In the genomic region with DNA sequence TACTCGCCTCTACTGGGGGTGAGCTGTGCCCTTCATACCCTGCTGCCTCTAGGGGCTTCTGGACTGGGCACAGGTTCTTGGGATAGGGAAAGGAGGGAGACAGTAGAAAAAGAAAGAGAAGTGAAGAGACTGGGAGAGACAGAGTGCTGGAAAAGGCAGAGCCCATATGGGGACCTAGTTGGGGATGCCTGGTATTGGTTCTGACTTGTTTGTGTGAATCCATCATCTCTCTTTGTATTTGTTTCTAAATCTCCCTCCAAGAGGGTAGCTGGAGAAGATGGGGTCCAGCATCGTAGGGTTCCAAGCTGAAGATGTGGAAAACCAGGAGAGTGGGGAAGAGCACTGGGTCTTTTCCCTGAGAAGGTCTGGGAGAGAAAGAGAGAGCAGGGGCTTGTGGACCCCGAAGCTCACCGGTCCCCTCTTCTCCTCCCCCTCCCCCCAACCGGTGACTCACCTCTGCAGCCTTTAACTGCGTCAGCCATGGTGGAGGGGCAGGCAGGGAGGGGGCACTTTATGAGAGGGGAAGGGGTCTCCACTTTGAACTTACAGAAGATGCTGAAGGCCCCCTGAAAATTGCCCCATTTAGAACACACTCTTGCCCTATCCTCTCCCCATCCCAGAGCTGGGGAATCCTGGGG, we compare ENCODE assay signal across 13 cellular contexts. TPM values are rescaled to one million over a fixed set of nuclear protein-coding genes. Genes with fewer than 3 reads are reported as not detected.
DNase-seq lines count a peak whose midpoint lies in the region; ATAC-seq, FAIRE-seq and TF ChIP-seq lines count a peak whose summit lies in the region.
"Had no signal": no experiment of that assay in that cellular context is flagged by ENCODE, and none has a peak within 500 bp of the region (broad histone marks: within the 10 kb centered on the region; RNA-seq: fewer than 3 reads in every experiment).

No MANE protein-coding gene starts in this region.

- H3K79me1 ChIP-seq in H9 (ENCODE audit: insufficient read depth, low read depth, low read length, poor library complexity, severe bottlenecking) = no peaks in the 10 kb centered on the region

- H3K27ac Mint-ChIP-seq in H9 (0 out of 7 replicates have a peak overlapping the region, but pooled peaks of 1 of the 3 experiments have one; percentile 27), endodermal cell (no peak overlapping the region)
- H3K27ac Mint-ChIP-seq: activated naive CD8-positive, alpha-beta T cell treated with anti-CD3 and anti-CD28 coated beads, Interleukin-2, amount 10 ng/mL, durations not matched to agents 7 days and 5 days; CD4-positive, alpha-beta T cell had no signal

- H2BK120ac ChIP-seq in H9 (ENCODE audit: low read depth, low read length, poor library complexity, severe bottlenecking) = no peak overlapping the region

- ATAC-seq in A549 (no peak), GM21786 (IDR thresholded peaks at IDR 0.05; ENCODE audit: unreplicated experiment) (no peak)

- H3K4me3 Mint-ChIP-seq in H9 (peak overlapping the region; percentile 65 to 87), endodermal cell (peak overlapping the region; percentile 3)
- H3K4me3 Mint-ChIP-seq: CD4-positive, alpha-beta T cell had no signal

- no peak overlapping the region for H3K9ac ChIP-seq in H9 (ENCODE audit: extremely low read depth, insufficient read length, low read length)
- H3K9ac ChIP-seq in endodermal cell (ENCODE audit: extremely low read depth, low read length, poor library complexity, severe bottlenecking) = no peak overlapping the region

- TF ChIP-seq POLR2A in A549 (IDR thresholded peaks at IDR 0.05; ENCODE audit: low read length) = no peak

- H3K27me3 ChIP-seq in H9 (ENCODE audit: insufficient read depth, low read length) (peaks cover 47% of the 10 kb centered on the region), endodermal cell (ENCODE audit: control insufficient read depth, insufficient read depth, low read length, poor library complexity, severe bottlenecking) (peaks cover 99% of the 10 kb centered on the region)

- H3K4me3 ChIP-seq in A549 (peak overlapping the region; percentile 36; the same call in 1 of the 3 replicates), endodermal cell (ENCODE audit: low read length) (no peak overlapping the region)
- H3K4me3 ChIP-seq: SK-N-MC had no signal

- H3K36me3 Mint-ChIP-seq in H9 (ENCODE audit: insufficient read depth in 1 of 3, low read depth in 3 of 3) = no peaks in the 10 kb centered on the region
- no peaks in the 10 kb centered on the region for H3K36me3 Mint-ChIP-seq in endodermal cell (ENCODE audit: low read depth)

- peaks cover 62% of the 10 kb centered on the region for H3K23me2 ChIP-seq in H9 (ENCODE audit: insufficient read length, low read depth, low read length, poor library complexity, severe bottlenecking)

- TF ChIP-seq CTCF in A549 (IDR thresholded peaks at IDR 0.05) (no peak), H9 (conservative IDR thresholded peaks at IDR 0.05) (no peak), endodermal cell (conservative IDR thresholded peaks at IDR 0.05) (no peak)

- H2AK5ac ChIP-seq in H9 (ENCODE audit: insufficient read length, low read length) = no peak overlapping the region

- H3K36me3 ChIP-seq in endodermal cell (ENCODE audit: control insufficient read depth, insufficient read depth, low read length) = no peaks in the 10 kb centered on the region

- H2BK15ac ChIP-seq in H9 (ENCODE audit: low read depth, low read length) = no peak overlapping the region

- no peak overlapping the region for H2BK20ac ChIP-seq in H9 (ENCODE audit: low read depth, low read length, poor library complexity, severe bottlenecking)

- H3K9me3 ChIP-seq in A549 (no peaks in the 10 kb centered on the region), H9 (ENCODE audit: control insufficient read depth, low read depth, low read length) (no peaks in the 10 kb centered on the region), endodermal cell (ENCODE audit: control insufficient read depth, low read length) (no peaks in the 10 kb centered on the region)

- no peak overlapping the region for H3K4ac ChIP-seq in H9 (ENCODE audit: low read depth, low read length)

- no peak overlapping the region for H4K8ac ChIP-seq in H9 (replicated peaks; ENCODE audit: insufficient read length, low read depth, low read length)

- POLR2A ChIA-PET in A549 (lab: Yijun Ruan, JAX) = interaction anchor here (0.5 to 0.6 kb wide), 3 partner anchors 42 to 173 kb away, joined by 3 to 4 read pairs (median 4); partner anchors contain the start of gene SERPINE1

- H2AFZ ChIP-seq in H9 (ENCODE audit: low read length) = no peak overlapping the region

- no peak overlapping the region for H3K14ac ChIP-seq in H9 (ENCODE audit: insufficient read depth, low read length)

- H4K5ac ChIP-seq in H9 (ENCODE audit: insufficient read length, low read depth, low read length) = no peak overlapping the region

- DNase-seq in A549 (ENCODE audit: low read depth in 1 of 2, low spot score in 1 of 2) = no peak
- DNase-seq in H9 = peak; percentile 36
- DNase-seq in endodermal cell = peak; percentile 58
- no peak for DNase-seq in DMS114 treated with DMSO at 0.1 percent for 48 hours (lab: John Stamatoyannopoulos, UW; ENCODE audit: unreplicated experiment)
- DNase-seq in NCI-H2227 (lab: John Stamatoyannopoulos, UW; ENCODE audit: unreplicated experiment) = no peak
- DNase-seq: activated naive CD8-positive, alpha-beta T cell treated with anti-CD3 and anti-CD28 coated beads, Interleukin-2, amount 10 ng/mL, durations not matched to agents 7 days and 5 days; CD4-positive, alpha-beta T cell; retina had no signal

- H2BK12ac ChIP-seq in H9 (ENCODE audit: insufficient read length, low read depth, low read length) = no peak overlapping the region

- H3K27me3 Mint-ChIP-seq in H9 (ENCODE audit: low read depth) (peaks cover 87% of the 10 kb centered on the region), endodermal cell (ENCODE audit: insufficient read depth) (peaks cover 99% of the 10 kb centered on the region)

- H3K4me1 ChIP-seq in A549 = peaks cover 93% of the 10 kb centered on the region
- peaks cover 16% of the 10 kb centered on the region; the same call in 1 of the 2 replicates for H3K4me1 ChIP-seq in H9 (ENCODE audit: insufficient read depth, low read length)
- H3K4me1 ChIP-seq in endodermal cell (ENCODE audit: control insufficient read depth, insufficient read depth, low read length) = peaks cover 5% of the 10 kb centered on the region

- H3T11ph ChIP-seq in H9 (ENCODE audit: low read length) = no peak overlapping the region

- H3K9me3 Mint-ChIP-seq in H9 = no peaks in the 10 kb centered on the region
- H3K9me3 Mint-ChIP-seq in endodermal cell = no peaks in the 10 kb centered on the region
- H3K9me3 Mint-ChIP-seq: activated naive CD8-positive, alpha-beta T cell treated with anti-CD3 and anti-CD28 coated beads, Interleukin-2, amount 10 ng/mL, durations not matched to agents 7 days and 5 days; CD4-positive, alpha-beta T cell had no signal

- no peak overlapping the region for H2BK5ac ChIP-seq in H9 (ENCODE audit: insufficient read length, low read length)

- H4K91ac ChIP-seq in H9 (ENCODE audit: insufficient read length, low read depth, low read length) = no peak overlapping the region

- no peak overlapping the region for H3K23ac ChIP-seq in H9 (ENCODE audit: insufficient read length, low read depth, low read length)

- H3K79me2 ChIP-seq in H9 (ENCODE audit: insufficient read depth, low read length) = no peaks in the 10 kb centered on the region

- H3K4me2 ChIP-seq in A549 (peak overlapping the region; percentile 98), H9 (ENCODE audit: insufficient read depth, insufficient read length, low read length) (peak overlapping the region; percentile 63)

- no peak for TF ChIP-seq EP300 in A549 (IDR thresholded peaks at IDR 0.05)

- no peak for TF ChIP-seq RAD21 in A549 (conservative IDR thresholded peaks at IDR 0.05 in 1 of 2, IDR thresholded peaks at IDR 0.05 in 1 of 2)

- 0% methylated on average over 6 of the region's 6 CpGs for WGBS in A549 (ENCODE audit: missing lambda C conversion rate)
- WGBS in H9 (ENCODE audit: extremely low coverage, insufficient read length, low lambda C conversion rate) = no CpG with 5 or more reads among the region's 6 CpGs
- WGBS in endodermal cell (ENCODE audit: insufficient coverage in 1 of 2, insufficient read length in 1 of 2), 2 experiments = 0 to 13% methylated on average over 1 to 4 of the region's 6 CpGs

- H3K27ac ChIP-seq in A549 (peak overlapping the region in 1 of 2 experiments; percentile 53; a peak in 2 of 6 replicates), H9 (ENCODE audit: insufficient read length, low read depth, low read length) (no peak overlapping the region), endodermal cell (ENCODE audit: low read depth, low read length) (no peak overlapping the region)
- H3K27ac ChIP-seq: SK-N-MC had no signal

- no peaks in the 10 kb centered on the region for H4K20me1 ChIP-seq in H9 (ENCODE audit: control insufficient read depth, insufficient read depth, insufficient read length)

- H3K4me1 Mint-ChIP-seq in H9 (peaks cover 63 to 75% of the 10 kb centered on the region in 2 experiments), endodermal cell (peaks cover 24% of the 10 kb centered on the region)

- no peak for FAIRE-seq in A549 (lab: Jason Lieb, UNC)
- FAIRE-seq: colon had no signal

- no peak overlapping the region for H3K56ac ChIP-seq in H9 (ENCODE audit: insufficient read length, low read depth, low read length)

- no peak overlapping the region for H3K18ac ChIP-seq in H9 (ENCODE audit: insufficient read length, low read depth, low read length)

- CTCF ChIA-PET in A549 (lab: Yijun Ruan, JAX) = interaction anchor here (0.7 to 2.4 kb wide), 13 partner anchors 11 to 274 kb away, joined by 3 to 16 read pairs (median 4); partner anchors contain the start of genes AP1S1 and NAT16

RNA-seq across cellular contexts. Expression of gene VGF, which starts 3.2 kb away (rescaled TPM):
- polyA plus RNA-seq in A549 (2011; rRNA removed) (0.16 and 0.21 TPM in 2 replicates), A549 (2017; fragmentation: RNase III; extraction: RNeasy Plus Mini Kit Qiagen cat#74134 plus additional on column Dnase treatment) (1.4 to 2.7 TPM (median 2.0 TPM) in 3 replicates)
- 0.42 and 0.73 TPM in 2 replicates for polyA plus RNA-seq in A549 (2012; cell fraction: cytosol; rRNA removed)
- 0.97 and 1.7 TPM in 2 replicates for polyA plus RNA-seq in A549 (2012; cell fraction: nucleus; rRNA removed)
- polyA minus RNA-seq in A549 (2011; rRNA and poly(A)+ RNA removed) = 0.17 TPM in 1 of 2 replicates, not detected in the other
- total RNA-seq in H9 (2021) (37.1 and 39.1 TPM in 2 replicates), endodermal cell (1 to 10 TPM in 1 of 2 donors, not detected in 1; 2.8 TPM)
- 2.1 TPM for polyA plus RNA-seq in endodermal cell (2013, experiment 1 of 2)
- polyA plus RNA-seq in endodermal cell (2013, experiment 2 of 2) = 5.1 TPM
- total RNA-seq: CD4-positive, alpha-beta T cell had no signal

RNA-seq across cellular contexts. Expression of gene NAT16, which starts 11.6 kb away (rescaled TPM):
- 0.03 and 0.05 TPM in 2 replicates for polyA plus RNA-seq in A549 (2011; rRNA removed)
- polyA plus RNA-seq in A549 (2012; cell fraction: cytosol; rRNA removed) = 0.03 and 0.04 TPM in 2 replicates
- polyA plus RNA-seq in A549 (2012; cell fraction: nucleus; rRNA removed) = 0.09 and 0.18 TPM in 2 replicates
- 0.07 to 0.12 TPM in 2 of 3 replicates, not detected in the other for polyA plus RNA-seq in A549 (2017; fragmentation: RNase III; extraction: RNeasy Plus Mini Kit Qiagen cat#74134 plus additional on column Dnase treatment)
- not detected in 2 replicates for polyA minus RNA-seq in A549 (2011; rRNA and poly(A)+ RNA removed)
- total RNA-seq in H9 (2021) = 0.50 and 0.88 TPM in 2 replicates
- under 1 TPM; 0.15 to 0.20 TPM for total RNA-seq in endodermal cell
- polyA plus RNA-seq in endodermal cell (2013, experiment 1 of 2) = 1.4 TPM
- polyA plus RNA-seq in endodermal cell (2013, experiment 2 of 2) = 0.95 TPM
- total RNA-seq: activated naive CD8-positive, alpha-beta T cell treated with anti-CD3 and anti-CD28 coated beads, Interleukin-2, amount 10 ng/mL, durations not matched to agents 7 days and 5 days; CD4-positive, alpha-beta T cell; LHCN-M2; mucosa of gallbladder had no signal

RNA-seq across cellular contexts. Expression of gene AP1S1, which starts 14.3 kb away (rescaled TPM):
- 107 and 128 TPM in 2 replicates for polyA plus RNA-seq in A549 (2011; rRNA removed)
- polyA plus RNA-seq in A549 (2012; cell fraction: cytosol; rRNA removed) = 163 and 166 TPM in 2 replicates
- 79.8 and 104 TPM in 2 replicates for polyA plus RNA-seq in A549 (2012; cell fraction: nucleus; rRNA removed)
- polyA plus RNA-seq in A549 (2017; fragmentation: RNase III; extraction: RNeasy Plus Mini Kit Qiagen cat#74134 plus additional on column Dnase treatment) = 181 to 187 TPM (median 182 TPM) in 3 replicates
- 48.5 and 54.1 TPM in 2 replicates for polyA minus RNA-seq in A549 (2011; rRNA and poly(A)+ RNA removed)
- total RNA-seq in H9 (2021) = 65.2 and 73.0 TPM in 2 replicates
- total RNA-seq in endodermal cell = 10 to 100 TPM; 43.8 to 50.2 TPM
- 59.8 TPM for polyA plus RNA-seq in endodermal cell (2013, experiment 1 of 2)
- polyA plus RNA-seq in endodermal cell (2013, experiment 2 of 2) = 59.3 TPM

RNA-seq across cellular contexts. Expression of gene MOGAT3, which starts 32.3 kb away (rescaled TPM):
- polyA plus RNA-seq in A549 (2011; rRNA removed) = 0.11 and 0.14 TPM in 2 replicates
- 0.05 TPM in 1 of 2 replicates, not detected in the other for polyA plus RNA-seq in A549 (2012; cell fraction: cytosol; rRNA removed)
- 0.02 and 0.10 TPM in 2 replicates for polyA plus RNA-seq in A549 (2012; cell fraction: nucleus; rRNA removed)
- 0.09 TPM in 1 of 3 replicates, not detected in the others for polyA plus RNA-seq in A549 (2017; fragmentation: RNase III; extraction: RNeasy Plus Mini Kit Qiagen cat#74134 plus additional on column Dnase treatment)
- polyA minus RNA-seq in A549 (2011; rRNA and poly(A)+ RNA removed) = 0.44 TPM in 1 of 2 replicates, not detected in the other
- total RNA-seq in H9 (2021) = 0.11 and 0.15 TPM in 2 replicates
- 1 to 10 TPM in 1 of 2 donors, not detected in 1; 1.3 TPM for total RNA-seq in endodermal cell
- not detected for polyA plus RNA-seq in endodermal cell (2013, experiment 1 of 2)
- not detected for polyA plus RNA-seq in endodermal cell (2013, experiment 2 of 2)
- total RNA-seq: activated naive CD8-positive, alpha-beta T cell treated with anti-CD3 and anti-CD28 coated beads, Interleukin-2, amount 10 ng/mL, durations not matched to agents 7 days and 5 days; LHCN-M2 had no signal

RNA-seq across cellular contexts. Expression of gene SERPINE1, which starts 41.6 kb away (rescaled TPM):
- polyA plus RNA-seq in A549 (2011; rRNA removed) (300 and 355 TPM in 2 replicates), A549 (2017; fragmentation: RNase III; extraction: RNeasy Plus Mini Kit Qiagen cat#74134 plus additional on column Dnase treatment) (286 to 399 TPM (median 346 TPM) in 3 replicates)
- polyA plus RNA-seq in A549 (2012; cell fraction: cytosol; rRNA removed) = 315 and 419 TPM in 2 replicates
- polyA plus RNA-seq in A549 (2012; cell fraction: nucleus; rRNA removed) = 684 and 700 TPM in 2 replicates
- polyA minus RNA-seq in A549 (2011; rRNA and poly(A)+ RNA removed) = 377 and 382 TPM in 2 replicates
- total RNA-seq in H9 (2021) (11.5 and 13.0 TPM in 2 replicates), endodermal cell (1 to 10 TPM in 1 of 2 donors, under 1 TPM in 1; 0.89 to 4.9 TPM)
- polyA plus RNA-seq in endodermal cell (2013, experiment 1 of 2) = 6.6 TPM
- 8.2 TPM for polyA plus RNA-seq in endodermal cell (2013, experiment 2 of 2)

Comparison
In these comparisons a context has a peak if more than half of its experiments do, and no peak if none do; other contexts are left out.
1. DNase-seq: peak in H9 (single experiment) and endodermal cell (single experiment); none in A549 (0 of 2), DMS114 treated with DMSO at 0.1 percent for 48 hours (single experiment) and NCI-H2227 (single experiment).
2. RNA of gene VGF, which starts 3.2 kb away (total RNA-seq): 37.1 to 39.1 TPM in H9; 2.8 TPM in endodermal cell; every median in the first group is over 10 times any median in the second.